In genomic region chr5:154830596-154830995, GRCh38 we compare ENCODE assay signal across 1 cellular context.
TF ChIP-seq lines count a peak whose summit lies in the region.

No MANE protein-coding gene starts in this region.

TF ChIP-seq in A549, 52 proteins besides CTCF, POLR2A, EP300 and RAD21 (continued from another document):
- TF ChIP-seq, protein P1, sequence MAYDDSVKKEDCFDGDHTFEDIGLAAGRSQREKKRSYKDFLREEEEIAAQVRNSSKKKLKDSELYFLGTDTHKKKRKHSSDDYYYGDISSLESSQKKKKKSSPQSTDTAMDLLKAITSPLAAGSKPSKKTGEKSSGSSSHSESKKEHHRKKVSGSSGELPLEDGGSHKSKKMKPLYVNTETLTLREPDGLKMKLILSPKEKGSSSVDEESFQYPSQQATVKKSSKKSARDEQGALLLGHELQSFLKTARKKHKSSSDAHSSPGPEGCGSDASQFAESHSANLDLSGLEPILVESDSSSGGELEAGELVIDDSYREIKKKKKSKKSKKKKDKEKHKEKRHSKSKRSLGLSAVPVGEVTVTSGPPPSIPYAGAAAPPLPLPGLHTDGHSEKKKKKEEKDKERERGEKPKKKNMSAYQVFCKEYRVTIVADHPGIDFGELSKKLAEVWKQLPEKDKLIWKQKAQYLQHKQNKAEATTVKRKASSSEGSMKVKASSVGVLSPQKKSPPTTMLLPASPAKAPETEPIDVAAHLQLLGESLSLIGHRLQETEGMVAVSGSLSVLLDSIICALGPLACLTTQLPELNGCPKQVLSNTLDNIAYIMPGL (CRISPR knock-in tag; IDR thresholded peaks at IDR 0.05; ENCODE audit: borderline replicate concordance): no peak
- TF ChIP-seq ZNF302 (CRISPR knock-in tag; IDR thresholded peaks at IDR 0.05): no peak
- TF ChIP-seq MAZ (IDR thresholded peaks at IDR 0.05; ENCODE audit: borderline replicate concordance, low read depth, low read length): no peak
- TF ChIP-seq CHD4 (IDR thresholded peaks at IDR 0.05; ENCODE audit: borderline replicate concordance): no peak
- TF ChIP-seq NR3C1 (IDR thresholded peaks at IDR 0.05): no peak
- TF ChIP-seq KDM1A (IDR thresholded peaks at IDR 0.05; ENCODE audit: low read depth): no peak
- TF ChIP-seq HDAC2 (IDR thresholded peaks at IDR 0.05): no peak
